Comparison of ENCODE assay signal across 19 cellular contexts in genomic region chr6:11473008-11473740, GRCh38.
A peak's percentile ranks its signal among the peaks of the same experiment; 100 is the strongest.
DNase-seq lines count a peak whose midpoint lies in the region; ATAC-seq and TF ChIP-seq lines count a peak whose summit lies in the region.
"Had no signal": no experiment of that assay in that cellular context is flagged by ENCODE, and none has a peak within 500 bp of the region (broad histone marks: within the 10 kb centered on the region; RNA-seq: fewer than 3 reads in every experiment).

No MANE protein-coding gene starts in this region.

- no peak for TF ChIP-seq CTCF in OCI-LY3 (IDR thresholded peaks at IDR 0.05; ENCODE audit: low read depth, low read length)

- no peaks in the 10 kb centered on the region for H4K20me1 ChIP-seq in OCI-LY3 (ENCODE audit: insufficient read depth, low read length)

- peak; percentile 71 for ATAC-seq in sciatic nerve
- ATAC-seq: naive thymus-derived CD8-positive, alpha-beta T cell; stimulated activated effector memory CD8-positive, alpha-beta T cell treated with anti-CD3 and anti-CD28 coated beads, Interleukin-12 subunit alpha, Interleukin-12 subunit beta, amount 100 ng/mL, for 72 hours; T-cell had no signal

- no peak overlapping the region for H3K27ac ChIP-seq in OCI-LY3 (ENCODE audit: low read length)
- H3K27ac ChIP-seq: epithelial cell of prostate, RWPE1 had no signal

- H3K9ac ChIP-seq in OCI-LY3 (ENCODE audit: low read length), result peak overlapping the region; percentile 41

- peak; percentile 51 for DNase-seq in EH (ENCODE audit: low read depth)
- DNase-seq in left kidney (ENCODE audit: low read depth, low spot score), result peak; percentile 71
- no peak for DNase-seq in sciatic nerve (ENCODE audit: low spot score)
- DNase-seq in medulla oblongata (ENCODE audit: extremely low spot score), result no peak
- no peak for DNase-seq in stimulated activated CD4-positive, alpha-beta T cell treated with anti-CD3 and anti-CD28 coated beads, Interleukin-15, amount 100 ng/mL, for 24 hours
- no peak for DNase-seq in NCI-H1105 (lab: John Stamatoyannopoulos, UW)
- no peak for DNase-seq in NCI-H2227 treated with DMSO at 0.1 percent for 48 hours (lab: John Stamatoyannopoulos, UW)
- DNase-seq: activated CD4-positive, CD25-positive, alpha-beta regulatory T cell; GDM1; head of caudate nucleus; naive thymus-derived CD8-positive, alpha-beta T cell; NCI-H1092 treated with DMSO at 0.1 percent for 48 hours; NCI-H82; retina; T-cell had no signal

- no peaks in the 10 kb centered on the region for H3K27me3 ChIP-seq in OCI-LY3 (ENCODE audit: low read depth, low read length)

- H3K4me3 ChIP-seq in OCI-LY3 (ENCODE audit: low read length), result peak overlapping the region; percentile 73

- peaks cover 19% of the 10 kb centered on the region for H3K4me1 ChIP-seq in OCI-LY3 (ENCODE audit: low read length)

- no peaks in the 10 kb centered on the region for H3K79me2 ChIP-seq in OCI-LY3 (ENCODE audit: low read length)

- intact Hi-C loops in sciatic nerve (cut with DNase I), result no loop called here

- H2AFZ ChIP-seq in OCI-LY3 (ENCODE audit: low read depth, low read length), result peak overlapping the region; percentile 27

- peak overlapping the region; percentile 75 for H3K4me2 ChIP-seq in OCI-LY3 (ENCODE audit: low read length)

- no peaks in the 10 kb centered on the region for H3K9me3 ChIP-seq in OCI-LY3 (ENCODE audit: insufficient read depth, low read length)

- no peaks in the 10 kb centered on the region for H3K36me3 ChIP-seq in OCI-LY3 (replicated peaks; ENCODE audit: low read depth, low read length)

Comparison
In these comparisons a context has a peak if more than half of its experiments do, and no peak if none do; other contexts are left out.
1. DNase-seq: peak in EH (single experiment) and left kidney (single experiment); none in sciatic nerve (single experiment), medulla oblongata (single experiment), stimulated activated CD4-positive, alpha-beta T cell treated with anti-CD3 and anti-CD28 coated beads, Interleukin-15, amount 100 ng/mL, for 24 hours (single experiment), NCI-H1105 (single experiment) and NCI-H2227 treated with DMSO at 0.1 percent for 48 hours (single experiment).